In the genomic region with DNA sequence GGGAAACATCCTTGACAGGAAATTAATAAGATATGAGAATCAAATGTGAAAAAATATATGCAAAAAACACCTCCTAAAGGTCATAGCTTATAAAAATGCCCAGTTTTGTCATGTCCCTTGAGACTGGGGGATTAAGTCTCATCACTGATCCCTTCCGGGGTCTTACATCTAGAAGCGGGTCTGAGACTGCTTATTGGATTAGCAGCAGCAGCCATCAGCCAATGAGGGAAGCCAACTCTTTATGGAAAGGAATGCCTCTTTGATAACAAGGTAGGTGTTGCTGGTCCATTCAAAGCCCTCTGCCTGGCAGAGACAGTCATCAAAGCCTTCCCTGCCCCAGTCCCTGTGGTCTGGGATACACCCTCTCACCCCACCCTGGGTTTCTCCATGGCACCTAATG, we compare ENCODE assay signal across 17 cellular contexts. TPM values are rescaled to one million over a fixed set of nuclear protein-coding genes. Genes with fewer than 3 reads are reported as not detected.
DNase-seq lines count a peak whose midpoint lies in the region; ATAC-seq, FAIRE-seq and TF ChIP-seq lines count a peak whose summit lies in the region.
"Had no signal": no experiment of that assay in that cellular context is flagged by ENCODE, and none has a peak within 500 bp of the region (broad histone marks: within the 10 kb centered on the region; RNA-seq: fewer than 3 reads in every experiment).

No MANE protein-coding gene starts in this region.

- no peaks in the 10 kb centered on the region for H3K27me3 Mint-ChIP-seq in CD4-positive, alpha-beta memory T cell
- H3K27me3 Mint-ChIP-seq in immature natural killer cell (ENCODE audit: low read depth in 3 of 3) = peaks cover 3 to 11% (median 5%) of the 10 kb centered on the region in 3 donors

- POLR2A ChIA-PET in A673 (lab: Charles Lee; ENCODE audit: low non-redundant PET) = no interaction called here
- POLR2A ChIA-PET in CD4-positive, alpha-beta memory T cell (lab: Charles Lee; ENCODE audit: partially characterized antibody) = no interaction called here
- POLR2A ChIA-PET in PC-3 (lab: Charles Lee; ENCODE audit: unreplicated experiment) = interaction anchor here (0.6 kb wide), 1 partner anchor 328 kb away, joined by 3 read pairs; no protein-coding TSS in a partner anchor

- H3K4me3 ChIP-seq in A673 (ENCODE audit: low read depth, low read length, poor library complexity, severe bottlenecking) = no peak overlapping the region
- H3K4me3 ChIP-seq in CD4-positive, alpha-beta memory T cell (ENCODE audit: low read length in 2 of 2) = no peak overlapping the region
- H3K4me3 ChIP-seq in PC-3 (ENCODE audit: low read length) = no peak overlapping the region
- H3K4me3 ChIP-seq in suprapubic skin = no peak overlapping the region
- H3K4me3 ChIP-seq in small intestine (ENCODE audit: low read depth in 1 of 2, low read length in 2 of 2) = no peak overlapping the region
- H3K4me3 ChIP-seq: HAP-1, SK-N-MC had no signal

- H3K4me1 ChIP-seq in A673 (ENCODE audit: insufficient read depth, low read length, poor library complexity, severe bottlenecking) (peaks cover 8% of the 10 kb centered on the region), PC-3 (ENCODE audit: insufficient read depth, low read length) (peaks cover 13% of the 10 kb centered on the region), suprapubic skin (peaks cover 14% of the 10 kb centered on the region), small intestine (ENCODE audit: control insufficient read depth in 2 of 2, insufficient read depth in 1 of 2, low read depth in 1 of 2, low read length in 1 of 2) (no peaks in the 10 kb centered on the region)
- H3K4me1 ChIP-seq in CD4-positive, alpha-beta memory T cell (ENCODE audit: insufficient read depth, low read length) = peaks cover 19% of the 10 kb centered on the region

- H3K9ac ChIP-seq in PC-3 (ENCODE audit: low read length) = no peak overlapping the region

- H3K79me2 ChIP-seq in PC-3 (ENCODE audit: low read length) = peaks cover 9% of the 10 kb centered on the region; the same call in 1 of the 2 replicates

- TF ChIP-seq EP300 in suprapubic skin (IDR thresholded peaks at IDR 0.05) = no peak

- TF ChIP-seq POLR2A in suprapubic skin (IDR thresholded peaks at IDR 0.05) = no peak

- no peak overlapping the region for H3K27ac Mint-ChIP-seq in CD4-positive, alpha-beta memory T cell
- no peak overlapping the region for H3K27ac Mint-ChIP-seq in immature natural killer cell

- WGBS in suprapubic skin = 93% methylated on average over 2 of the region's 2 CpGs
- WGBS in small intestine, 3 donors = 94 to 100% (median 95%) methylated on average over 2 of the region's 2 CpGs

- H3K9me2 ChIP-seq in PC-3 (replicated peaks; ENCODE audit: low read length) = no peaks in the 10 kb centered on the region

- no peaks in the 10 kb centered on the region for H3K9me3 Mint-ChIP-seq in CD4-positive, alpha-beta memory T cell
- no peaks in the 10 kb centered on the region for H3K9me3 Mint-ChIP-seq in immature natural killer cell

- intact Hi-C loops in A673 (cut with micrococcal nuclease; ENCODE audit: unreplicated experiment) = loop anchor here (10.0 kb wide), 1 partner anchor 561 kb away; no protein-coding TSS in a partner anchor
- intact Hi-C loops in CD4-positive, alpha-beta memory T cell (cut with micrococcal nuclease) = loop anchor here (10.0 kb wide), 2 partner anchors 491 to 561 kb away; a partner anchor contains a TSS
- intact Hi-C loops in PC-3 (cut with micrococcal nuclease) = no loop called here

- no peaks in the 10 kb centered on the region for H4K20me1 ChIP-seq in PC-3 (ENCODE audit: low read length)

- TF ChIP-seq CTCF in A673 (conservative IDR thresholded peaks at IDR 0.05; ENCODE audit: low read depth, low read length) (no peak), PC-3 (conservative IDR thresholded peaks at IDR 0.05; ENCODE audit: low read depth, low read length) (no peak), suprapubic skin (IDR thresholded peaks at IDR 0.05) (no peak)

- H3F3A ChIP-seq in PC-3 (ENCODE audit: low read length, unreplicated experiment) = no peaks in the 10 kb centered on the region

- no peaks in the 10 kb centered on the region for H3K36me3 Mint-ChIP-seq in CD4-positive, alpha-beta memory T cell
- H3K36me3 Mint-ChIP-seq in immature natural killer cell = no peaks in the 10 kb centered on the region

- H3K27me3 ChIP-seq in A673 (replicated peaks; ENCODE audit: insufficient read depth, low read depth, low read length, poor library complexity) (no peaks in the 10 kb centered on the region), PC-3 (ENCODE audit: low read length) (no peaks in the 10 kb centered on the region), suprapubic skin (peaks cover 9% of the 10 kb centered on the region), small intestine (ENCODE audit: control insufficient read depth in 2 of 2, insufficient read depth in 2 of 2, low read length in 2 of 2) (no peaks in the 10 kb centered on the region)
- no peaks in the 10 kb centered on the region for H3K27me3 ChIP-seq in CD4-positive, alpha-beta memory T cell (ENCODE audit: insufficient read depth, low read length)

- H3K9me3 ChIP-seq in A673 (ENCODE audit: low read depth, low read length, poor library complexity, severe bottlenecking) (no peaks in the 10 kb centered on the region), PC-3 (ENCODE audit: low read length) (no peaks in the 10 kb centered on the region), suprapubic skin (no peaks in the 10 kb centered on the region), small intestine (ENCODE audit: control insufficient read depth, low read depth) (no peaks in the 10 kb centered on the region)
- H3K9me3 ChIP-seq in CD4-positive, alpha-beta memory T cell (ENCODE audit: control insufficient read depth in 1 of 2, low read length in 2 of 2) = no peaks in the 10 kb centered on the region
- H3K9me3 ChIP-seq: HAP-1 had no signal

- FAIRE-seq in small intestine (lab: Jason Lieb, UNC) = no peak

- H3K4me2 ChIP-seq in PC-3 (ENCODE audit: low read length) = no peak overlapping the region

- CTCF ChIA-PET in A673 (lab: Charles Lee) = no interaction called here
- CTCF ChIA-PET in CD4-positive, alpha-beta memory T cell (lab: Charles Lee; ENCODE audit: partially characterized antibody) = interaction anchor here (1.0 to 2.0 kb wide), 3 partner anchors 30 to 134 kb away, joined by 3 to 11 read pairs (median 4); no protein-coding TSS in a partner anchor
- CTCF ChIA-PET in PC-3 (lab: Charles Lee) = interaction anchor here (1.3 kb wide), 1 partner anchor 30 kb away, joined by 3 read pairs; no protein-coding TSS in a partner anchor

- H3K4me3 Mint-ChIP-seq in CD4-positive, alpha-beta memory T cell = peak overlapping the region in 7 of 8 donors; percentile 15 to 59 (median 46)
- H3K4me3 Mint-ChIP-seq in immature natural killer cell = peak overlapping the region in 4 of 5 donors; percentile 26 to 54 (median 36)

- no peaks in the 10 kb centered on the region for H3K36me3 ChIP-seq in A673 (ENCODE audit: insufficient read depth, low read length, poor library complexity, severe bottlenecking)
- no peaks in the 10 kb centered on the region for H3K36me3 ChIP-seq in CD4-positive, alpha-beta memory T cell (ENCODE audit: insufficient read depth, low read length)
- H3K36me3 ChIP-seq in PC-3 (ENCODE audit: low read depth, low read length) = no peaks in the 10 kb centered on the region
- no peaks in the 10 kb centered on the region for H3K36me3 ChIP-seq in suprapubic skin
- no peaks in the 10 kb centered on the region for H3K36me3 ChIP-seq in small intestine (ENCODE audit: control insufficient read depth in 2 of 2, insufficient read depth in 2 of 2, low read length in 2 of 2)
- H3K36me3 ChIP-seq: HAP-1 had no signal

- peak; percentile 23 for DNase-seq in A673 (ENCODE audit: low spot score)
- no peak for DNase-seq in CD4-positive, alpha-beta memory T cell
- DNase-seq in PC-3 = no peak
- no peak for DNase-seq in immature natural killer cell
- DNase-seq in A172 (ENCODE audit: low spot score) = no peak
- no peak for DNase-seq in suprapubic skin (ENCODE audit: low spot score in 2 of 2)
- DNase-seq in small intestine = no peak
- DNase-seq: ACHN, DMS53, Karpas-422, NCI-H1930, NCI-H2171 treated with DMSO at 0.1 percent for 48 hours had no signal

- BruUV-seq in A673 (replicated peaks; lab: Mats Ljungman, UMichigan) (no TSS peak), PC-3 (replicated peaks; lab: Mats Ljungman, UMichigan) (TSS peak; percentile 25)

- peaks cover 3 to 26% (median 15%) of the 10 kb centered on the region in 4 donors for H3K4me1 Mint-ChIP-seq in CD4-positive, alpha-beta memory T cell
- H3K4me1 Mint-ChIP-seq in immature natural killer cell = peaks cover 4 to 7% of the 10 kb centered on the region in 2 donors

- H2AFZ ChIP-seq in PC-3 (ENCODE audit: low read length) = no peak overlapping the region

- no peak for ATAC-seq in PC-3
- no peak for ATAC-seq in GM18868 (IDR thresholded peaks at IDR 0.05; ENCODE audit: unreplicated experiment)

- H3K27ac ChIP-seq in A673 (ENCODE audit: low read depth, low read length, poor library complexity, severe bottlenecking) = no peak overlapping the region
- no peak overlapping the region for H3K27ac ChIP-seq in CD4-positive, alpha-beta memory T cell (ENCODE audit: low read depth, low read length)
- H3K27ac ChIP-seq in PC-3 (ENCODE audit: low read length) = no peak overlapping the region
- no peak overlapping the region for H3K27ac ChIP-seq in suprapubic skin
- no peak overlapping the region for H3K27ac ChIP-seq in small intestine (ENCODE audit: low read depth in 1 of 2, low read length in 1 of 2)
- H3K27ac ChIP-seq: SK-N-MC had no signal

RNA-seq across cellular contexts. Expression of a gene that starts 3.9 kb away (rescaled TPM):
- total RNA-seq in A673 (2021) (not detected in 2 replicates), PC-3 (2014; rRNA removed) (not detected in 2 replicates), suprapubic skin (not detected)
- not detected for total RNA-seq in CD4-positive, alpha-beta memory T cell
- polyA plus RNA-seq in CD4-positive, alpha-beta memory T cell = not detected
- polyA plus RNA-seq in immature natural killer cell (not detected), small intestine (under 1 TPM in 1 of 3 donors, not detected in 2; 0.01 TPM)
- total RNA-seq in A172 (2014; rRNA removed; shearing (Covaris generic)) = not detected in 2 replicates
- total RNA-seq: NCI-H460, OCI-LY7 had no signal

RNA-seq across cellular contexts. Expression of a gene that starts 10.9 kb away (rescaled TPM):
- total RNA-seq in A673 (2021) (0.22 TPM in 1 of 2 replicates, not detected in the other), PC-3 (2014; rRNA removed) (2.4 and 3.1 TPM in 2 replicates), suprapubic skin (not detected)
- under 1 TPM in 1 of 2 experiments, not detected in 1; 0.30 TPM for total RNA-seq in CD4-positive, alpha-beta memory T cell
- not detected for polyA plus RNA-seq in CD4-positive, alpha-beta memory T cell
- polyA plus RNA-seq in immature natural killer cell (under 1 TPM in 1 of 3 donors, not detected in 2; 0.11 TPM), small intestine (under 1 TPM in 1 of 3 donors, not detected in 2; 0.15 TPM)
- total RNA-seq in A172 (2014; rRNA removed; shearing (Covaris generic)) = not detected in 2 replicates
- total RNA-seq: OCI-LY7 had no signal

RNA-seq across cellular contexts. Expression of a gene that starts 38.2 kb away (rescaled TPM):
- total RNA-seq in A673 (2021) (69.7 and 80.3 TPM in 2 replicates), PC-3 (2014; rRNA removed) (428 and 435 TPM in 2 replicates), suprapubic skin (10 to 100 TPM; 38.1 to 50.8 (median 40.7) TPM)
- total RNA-seq in CD4-positive, alpha-beta memory T cell = 10 to 100 TPM; 20.6 to 21.1 TPM
- 10 to 100 TPM; 25.4 to 64.3 TPM for polyA plus RNA-seq in CD4-positive, alpha-beta memory T cell
- polyA plus RNA-seq in immature natural killer cell (10 to 100 TPM; 32.6 to 66.7 (median 38.9) TPM), small intestine (10 to 100 TPM in 2 of 3 donors, 1 to 10 TPM in 1; 6.3 to 58.5 (median 11.6) TPM)
- 202 and 213 TPM in 2 replicates for total RNA-seq in A172 (2014; rRNA removed; shearing (Covaris generic))
